21 cellular contexts compared by ENCODE assay signal in genomic region chr3:184816654-184817053, GRCh38. TPM values are rescaled to one million over a fixed set of nuclear protein-coding genes. Genes with fewer than 3 reads are reported as not detected.
DNase-seq lines count a peak whose midpoint lies in the region; ATAC-seq, FAIRE-seq and TF ChIP-seq lines count a peak whose summit lies in the region.
"Had no signal": no experiment of that assay in that cellular context is flagged by ENCODE, and none has a peak within 500 bp of the region (broad histone marks: within the 10 kb centered on the region; RNA-seq: fewer than 3 reads in every experiment).

No MANE protein-coding gene starts in this region.

- H3K9me3 ChIP-seq in IMR-90 (ENCODE audit: control insufficient read depth, insufficient read depth, low read length) (no peaks in the 10 kb centered on the region), psoas muscle (no peaks in the 10 kb centered on the region), endodermal cell (ENCODE audit: control insufficient read depth, low read length) (no peaks in the 10 kb centered on the region)
- H3K9me3 ChIP-seq: MG63 had no signal

- H2BK20ac ChIP-seq in IMR-90 (ENCODE audit: low read depth, low read length): no peak overlapping the region

- no peak for ATAC-seq in IMR-90 (ENCODE audit: low read depth)
- ATAC-seq in psoas muscle: peak; percentile 77 to 83 (median 82)
- no peak for ATAC-seq in GM19452 (IDR thresholded peaks at IDR 0.05; ENCODE audit: unreplicated experiment)
- ATAC-seq: CD8-positive, alpha-beta T cell; GM23338 had no signal

- no peak overlapping the region for H4K8ac ChIP-seq in IMR-90 (ENCODE audit: low read depth in 2 of 2, low read length in 2 of 2)

- no peak for TF ChIP-seq RAD21 in IMR-90 (IDR thresholded peaks at IDR 0.05; ENCODE audit: low read length)

- H3K4me1 ChIP-seq in IMR-90 (ENCODE audit: control insufficient read depth, insufficient read depth, low read length): peaks cover 8% of the 10 kb centered on the region
- H3K4me1 ChIP-seq in psoas muscle: peaks cover 77% of the 10 kb centered on the region
- no peaks in the 10 kb centered on the region for H3K4me1 ChIP-seq in endodermal cell (ENCODE audit: control insufficient read depth, insufficient read depth, low read length)

- no peak overlapping the region for H3K4me3 Mint-ChIP-seq in endodermal cell
- H3K4me3 Mint-ChIP-seq: B cell; CD8-positive, alpha-beta T cell; GM23338 had no signal

- peaks cover 8% of the 10 kb centered on the region for H3K4me1 Mint-ChIP-seq in endodermal cell

- no peak overlapping the region for H3K4ac ChIP-seq in IMR-90 (ENCODE audit: low read depth, low read length)

- H3K27ac Mint-ChIP-seq in endodermal cell: no peak overlapping the region
- H3K27ac Mint-ChIP-seq: B cell, GM23338 had no signal

- BruUV-seq in IMR-90 (replicated peaks; lab: Mats Ljungman, UMichigan): no TSS peak

- CTCF ChIA-PET in IMR-90 (lab: Yijun Ruan, JAX): no interaction called here

- H3K14ac ChIP-seq in IMR-90 (replicated peaks; ENCODE audit: low read depth, low read length): no peak overlapping the region

- peak; percentile 59 for DNase-seq in ELR (ENCODE audit: low read depth)
- DNase-seq in IMR-90: peak; percentile 55
- peak; percentile 10 for DNase-seq in dermis blood vessel endothelial cell
- no peak for DNase-seq in psoas muscle
- DNase-seq in endodermal cell: no peak
- no peak for DNase-seq in GM12892 (ENCODE audit: insufficient read length)
- DNase-seq: CD8-positive, alpha-beta T cell; DND-41; GF-D8; KBM-7; MG63; NCI-H1092 treated with DMSO at 0.1 percent for 48 hours; NCI-H187; NCI-H510A; NCI-H82; SHP77 treated with DMSO at 0.1 percent for 48 hours had no signal

- H2BK5ac ChIP-seq in IMR-90 (ENCODE audit: low read depth, low read length, poor library complexity, severe bottlenecking): no peak overlapping the region

- H3K27me3 ChIP-seq in IMR-90 (ENCODE audit: control insufficient read depth, insufficient read depth, low read length) (no peaks in the 10 kb centered on the region), psoas muscle (ENCODE audit: insufficient read depth in 3 of 3, low read length in 2 of 3) (no peaks in the 10 kb centered on the region), endodermal cell (ENCODE audit: control insufficient read depth, insufficient read depth, low read length, poor library complexity, severe bottlenecking) (no peaks in the 10 kb centered on the region)
- H3K27me3 ChIP-seq: MG63 had no signal

- POLR2A ChIA-PET in IMR-90 (lab: Charles Lee; ENCODE audit: unreplicated experiment): no interaction called here

- H4K5ac ChIP-seq in IMR-90 (ENCODE audit: low read depth, low read length): no peak overlapping the region

- TF ChIP-seq POLR2A in IMR-90 (IDR thresholded peaks at IDR 0.05; ENCODE audit: low read depth, low read length) (no peak), GM12892 (IDR thresholded peaks at IDR 0.05; ENCODE audit: low read depth, low read length) (no peak)

- H3K9me3 Mint-ChIP-seq in endodermal cell: no peaks in the 10 kb centered on the region
- H3K9me3 Mint-ChIP-seq: CD8-positive, alpha-beta T cell had no signal

- peaks cover 28 to 56% of the 10 kb centered on the region in 2 experiments for H3K79me1 ChIP-seq in IMR-90 (ENCODE audit: low read depth in 1 of 2, low read length in 2 of 2)

- no peak overlapping the region for H3K56ac ChIP-seq in IMR-90 (ENCODE audit: extremely low read depth, insufficient read depth, low read length)

- H2AK5ac ChIP-seq in IMR-90 (ENCODE audit: low read depth, low read length): no peak overlapping the region

- no peak overlapping the region for H3K23ac ChIP-seq in IMR-90 (ENCODE audit: low read depth, low read length)

- H3K27ac ChIP-seq in IMR-90 (ENCODE audit: insufficient read depth, low read length): no peak overlapping the region
- H3K27ac ChIP-seq in psoas muscle: peak overlapping the region; percentile 97
- H3K27ac ChIP-seq in endodermal cell (ENCODE audit: low read depth, low read length): no peak overlapping the region

- in situ Hi-C loops in IMR-90 (cut with MboI; ENCODE audit: low sequenced_read_pairs): no loop called here

- H3K18ac ChIP-seq in IMR-90 (ENCODE audit: low read depth, low read length): no peak overlapping the region

- H3K9me1 ChIP-seq in IMR-90 (ENCODE audit: insufficient read depth, low read length): peaks cover 15% of the 10 kb centered on the region

- no peak overlapping the region for H3K4me2 ChIP-seq in IMR-90 (ENCODE audit: low read depth, low read length)
- H3K4me2 ChIP-seq: GM23338 had no signal

- H4K20me1 ChIP-seq in IMR-90 (ENCODE audit: insufficient read depth, low read length): peaks cover 11% of the 10 kb centered on the region; the same call in 1 of the 2 replicates

- H3K4me3 ChIP-seq in IMR-90 (ENCODE audit: insufficient read depth, low read depth, low read length) (no peak overlapping the region), psoas muscle (peak overlapping the region; percentile 52), endodermal cell (ENCODE audit: low read length) (no peak overlapping the region)
- H3K4me3 ChIP-seq: GM23338, MG63 had no signal

- no peaks in the 10 kb centered on the region for H3K27me3 Mint-ChIP-seq in endodermal cell (ENCODE audit: insufficient read depth)
- H3K27me3 Mint-ChIP-seq: B cell had no signal

- H3K36me3 ChIP-seq in IMR-90 (ENCODE audit: control insufficient read depth, insufficient read depth, low read length): no peaks in the 10 kb centered on the region; the same call in 1 of the 2 replicates
- H3K36me3 ChIP-seq in psoas muscle (ENCODE audit: insufficient read depth in 1 of 2, low read depth in 1 of 2): no peaks in the 10 kb centered on the region
- H3K36me3 ChIP-seq in endodermal cell (ENCODE audit: control insufficient read depth, insufficient read depth, low read length): peaks cover 7% of the 10 kb centered on the region

- WGBS in IMR-90 (ENCODE audit: extremely low coverage in 2 of 2, insufficient read length in 1 of 2), 2 experiments: 100% methylated on average over 4 of the region's 6 CpGs; no CpG with 5 or more reads in 1 of the 2 experiments
- WGBS in psoas muscle, 3 donors: 29 to 44% (median 33%) methylated on average over 6 of the region's 6 CpGs
- WGBS in endodermal cell (ENCODE audit: insufficient coverage in 1 of 2, insufficient read length in 1 of 2), 2 experiments: 96 to 97% methylated on average over 6 of the region's 6 CpGs

- H3K9ac ChIP-seq in IMR-90 (ENCODE audit: low read depth, low read length) (no peak overlapping the region), endodermal cell (ENCODE audit: extremely low read depth, low read length, poor library complexity, severe bottlenecking) (no peak overlapping the region)

- dilution Hi-C loops in IMR-90 (cut with HindIII; ENCODE audit: low sequenced_read_pairs, unreplicated experiment): no loop called here

- no peak for TF ChIP-seq CTCF in IMR-90 (conservative IDR thresholded peaks at IDR 0.05; ENCODE audit: low read depth, low read length)
- no peak for TF ChIP-seq CTCF in psoas muscle (IDR thresholded peaks at IDR 0.05)
- TF ChIP-seq CTCF in endodermal cell (conservative IDR thresholded peaks at IDR 0.05): no peak

- no peak overlapping the region for H2AFZ ChIP-seq in IMR-90 (replicated peaks; ENCODE audit: low read length, poor library complexity)
- H2AFZ ChIP-seq: GM23338 had no signal

- no peak overlapping the region for H2BK15ac ChIP-seq in IMR-90 (ENCODE audit: low read depth, low read length)

- FAIRE-seq in GM12892 (lab: Jason Lieb, UNC): no peak
- FAIRE-seq: D721Med, RCC 7860 had no signal

- intact Hi-C loops in IMR-90 (cut with micrococcal nuclease) (no loop called here), psoas muscle (cut with DNase I) (no loop called here)

- no peak overlapping the region for H2AK9ac ChIP-seq in IMR-90 (replicated peaks; ENCODE audit: low read depth, low read length, poor library complexity)

- peaks cover 3% of the 10 kb centered on the region for H3K36me3 Mint-ChIP-seq in endodermal cell (ENCODE audit: low read depth)

- H4K91ac ChIP-seq in IMR-90 (ENCODE audit: insufficient read depth, low read depth, low read length): no peak overlapping the region

- no peak overlapping the region for H2BK120ac ChIP-seq in IMR-90 (ENCODE audit: low read depth, low read length)

TF ChIP-seq in IMR-90, 13 proteins besides CTCF, POLR2A, EP300 and RAD21:
- no peak for TF ChIP-seq SMC3 (IDR thresholded peaks at IDR 0.05; ENCODE audit: low read depth, low read length)
- TF ChIP-seq RFX5 (IDR thresholded peaks at IDR 0.05; ENCODE audit: low read depth, low read length): no peak
- peak; percentile 75 for TF ChIP-seq CEBPB (IDR thresholded peaks at IDR 0.05; ENCODE audit: low read depth, low read length)
- TF ChIP-seq BHLHE40 (IDR thresholded peaks at IDR 0.05; ENCODE audit: low read depth, low read length): 0 out of 2 replicates have a peak, but pooled peaks have one; percentile 14

RNA-seq across cellular contexts. Expression of gene VPS8, which starts 4.7 kb away (rescaled TPM):
- total RNA-seq in IMR-90 (2012; rRNA removed): 52.5 and 56.1 TPM in 2 replicates
- polyA plus RNA-seq in IMR-90 (2012; rRNA removed): 13.1 and 14.0 TPM in 2 replicates
- 1.9 and 3.2 TPM in 2 replicates for polyA plus RNA-seq in IMR-90 (2012; cell fraction: cytosol; rRNA removed)
- polyA plus RNA-seq in IMR-90 (2012; cell fraction: nucleus; rRNA removed; ENCODE audit: low replicate concordance): 11.9 and 55.8 TPM in 2 replicates
- 61.2 and 75.9 TPM in 2 replicates for total RNA-seq in dermis blood vessel endothelial cell
- total RNA-seq in psoas muscle: 10 to 100 TPM; 30.8 to 52.6 (median 50.6) TPM
- polyA plus RNA-seq in psoas muscle: 10 to 100 TPM; 11.4 to 28.9 (median 13.1) TPM
- total RNA-seq in endodermal cell: 10 to 100 TPM; 49.7 to 70.0 TPM
- polyA plus RNA-seq in endodermal cell (2013, experiment 1 of 2): 29.2 TPM
- polyA plus RNA-seq in endodermal cell (2013, experiment 2 of 2): 33.5 TPM
- polyA plus RNA-seq in GM12892 (2012; ENCODE audit: missing spikeins): 13.2 TPM

Comparison
In these comparisons a context has a peak if more than half of its experiments do, and no peak if none do; other contexts are left out.
1. DNase-seq: peak in ELR (single experiment), IMR-90 (single experiment) and dermis blood vessel endothelial cell (single experiment); none in psoas muscle (0 of 2), endodermal cell (single experiment) and GM12892 (single experiment).
2. ATAC-seq: peak in psoas muscle (4 of 4); none in IMR-90 (single experiment) and GM19452 (single experiment).